Comparison of ENCODE assay signal across 20 cellular contexts in the genomic region with DNA sequence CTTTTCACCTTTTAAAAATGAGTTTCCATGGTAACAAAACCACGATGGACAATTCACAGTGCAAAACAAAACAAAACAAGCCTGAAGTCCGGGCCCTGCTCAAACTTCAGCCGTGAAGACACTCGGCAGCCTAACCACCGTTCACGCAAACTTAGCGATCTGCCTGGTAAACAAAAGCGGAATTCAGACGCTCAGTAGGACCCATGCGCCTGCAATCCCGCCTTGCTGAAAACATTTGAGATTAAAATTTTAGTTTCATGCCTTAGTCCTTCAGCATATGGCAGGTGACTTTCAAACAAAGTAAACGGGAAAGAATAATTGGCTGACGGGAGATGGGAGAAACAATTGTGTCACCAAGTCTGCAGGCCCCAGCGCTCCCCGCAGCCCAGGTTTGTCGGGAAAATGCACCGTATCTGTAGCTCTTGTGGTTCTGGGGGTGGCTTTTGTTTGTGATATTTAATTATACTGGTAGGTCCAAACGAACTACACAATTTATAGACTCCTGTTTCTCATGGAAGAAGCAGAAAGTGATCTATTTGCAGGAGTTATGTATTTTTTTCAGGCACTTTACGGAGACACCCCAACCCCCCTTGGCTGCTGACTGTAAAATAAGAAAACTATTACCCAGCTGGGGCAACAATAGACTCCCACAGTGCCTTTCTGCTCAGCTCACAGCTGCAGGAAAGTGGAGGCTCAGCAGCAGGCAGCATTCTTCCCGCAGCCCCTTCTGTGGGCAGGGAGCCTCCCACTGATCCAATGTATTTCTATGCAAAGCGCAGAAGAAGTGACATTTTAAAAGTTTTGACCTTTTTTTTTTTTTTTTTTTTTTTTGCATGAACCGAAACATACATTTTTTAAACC.
A peak's percentile ranks its signal among the peaks of the same experiment; 100 is the strongest.
DNase-seq lines count a peak whose midpoint lies in the region; ATAC-seq and TF ChIP-seq lines count a peak whose summit lies in the region.
"Had no signal": no experiment of that assay in that cellular context is flagged by ENCODE, and none has a peak within 500 bp of the region (broad histone marks: within the 10 kb centered on the region; RNA-seq: fewer than 3 reads in every experiment).

No MANE protein-coding gene starts in this region.

- ATAC-seq in WTC11 = peak; percentile 84
- ATAC-seq: psoas muscle had no signal

- intact Hi-C loops in posterior vena cava (cut with DNase I) = no loop called here
- intact Hi-C loops in activated T-helper 2 cell treated with anti-CD3 and anti-CD28 coated beads, Interferon-gamma antibody, Interleukin-2, Interleukin-4, amounts not matched to agents 10 μg/mL and 5 μg/mL and 100 μg/mL, durations not matched to agents 14 hours and 24 hours and 36 hours (cut with micrococcal nuclease) = no loop called here

- POLR2A ChIA-PET in WTC11 (lab: Charles Lee) = interaction anchor here (1.0 kb wide), 1 partner anchor 11 kb away, joined by 3 read pairs; no protein-coding TSS in a partner anchor

- peaks cover 58% of the 10 kb centered on the region for H3K4me1 ChIP-seq in iPS-18a (ENCODE audit: control insufficient read depth, low read depth, low read length)
- H3K4me1 ChIP-seq: BE2C, psoas muscle, spleen, testis had no signal

- H3K4me3 ChIP-seq in iPS-18a (ENCODE audit: low read length) = peak overlapping the region; percentile 36
- H3K4me3 ChIP-seq: psoas muscle, spleen, testis had no signal

- H3K27me3 ChIP-seq in iPS-18a (ENCODE audit: control insufficient read depth, insufficient read depth, low read length) = no peaks in the 10 kb centered on the region
- H3K27me3 ChIP-seq: testis had no signal

- H3K27me3 Mint-ChIP-seq in WTC11 (ENCODE audit: low read depth) = peaks cover 13% of the 10 kb centered on the region
- H3K27me3 Mint-ChIP-seq in activated T-helper 2 cell treated with anti-CD3 and anti-CD28 coated beads, Interferon-gamma antibody, Interleukin-2, Interleukin-4, amounts not matched to agents 10 μg/mL and 5 μg/mL and 100 μg/mL, durations not matched to agents 14 hours and 24 hours and 36 hours (ENCODE audit: low read depth) = peaks cover 8% of the 10 kb centered on the region

- no peaks in the 10 kb centered on the region for H3K36me3 ChIP-seq in iPS-18a (ENCODE audit: control insufficient read depth, low read depth, low read length)
- H3K36me3 ChIP-seq: BE2C, spleen had no signal

- peaks cover 67% of the 10 kb centered on the region for H3K4me1 Mint-ChIP-seq in WTC11
- no peaks in the 10 kb centered on the region for H3K4me1 Mint-ChIP-seq in activated T-helper 2 cell treated with anti-CD3 and anti-CD28 coated beads, Interferon-gamma antibody, Interleukin-2, Interleukin-4, amounts not matched to agents 10 μg/mL and 5 μg/mL and 100 μg/mL, durations not matched to agents 14 hours and 24 hours and 36 hours (ENCODE audit: low read depth)
- H3K4me1 Mint-ChIP-seq: activated CD4-positive, alpha-beta T cell treated with anti-CD3 and anti-CD28 coated beads, Interleukin-2, amount 10 ng/mL, durations not matched to agents 7 days and 5 days had no signal

- CTCF ChIA-PET in WTC11 (lab: Charles Lee) = no interaction called here

- peak overlapping the region; percentile 89 for H3K27ac ChIP-seq in iPS-18a (ENCODE audit: low read length)
- H3K27ac ChIP-seq: 22Rv1, psoas muscle, spleen, testis had no signal

- peak overlapping the region; percentile 67 for H3K9ac ChIP-seq in iPS-18a (ENCODE audit: low read length)

- H3K9me3 Mint-ChIP-seq in WTC11 = peaks cover 18% of the 10 kb centered on the region
- H3K9me3 Mint-ChIP-seq in activated T-helper 2 cell treated with anti-CD3 and anti-CD28 coated beads, Interferon-gamma antibody, Interleukin-2, Interleukin-4, amounts not matched to agents 10 μg/mL and 5 μg/mL and 100 μg/mL, durations not matched to agents 14 hours and 24 hours and 36 hours = peaks cover 5% of the 10 kb centered on the region
- H3K9me3 Mint-ChIP-seq: activated CD4-positive, alpha-beta T cell treated with anti-CD3 and anti-CD28 coated beads, Interleukin-2, amount 10 ng/mL, durations not matched to agents 7 days and 5 days had no signal

- H3K27ac Mint-ChIP-seq in WTC11 = peak overlapping the region; percentile 99
- no peak overlapping the region for H3K27ac Mint-ChIP-seq in activated T-helper 2 cell treated with anti-CD3 and anti-CD28 coated beads, Interferon-gamma antibody, Interleukin-2, Interleukin-4, amounts not matched to agents 10 μg/mL and 5 μg/mL and 100 μg/mL, durations not matched to agents 14 hours and 24 hours and 36 hours
- H3K27ac Mint-ChIP-seq: activated CD4-positive, alpha-beta T cell treated with anti-CD3 and anti-CD28 coated beads, Interleukin-2, amount 10 ng/mL, durations not matched to agents 7 days and 5 days; activated naive CD4-positive, alpha-beta T cell treated with anti-CD3 and anti-CD28 coated beads for 36 hours had no signal

- H3K36me3 Mint-ChIP-seq in WTC11 = peaks cover 15% of the 10 kb centered on the region
- H3K36me3 Mint-ChIP-seq in activated T-helper 2 cell treated with anti-CD3 and anti-CD28 coated beads, Interferon-gamma antibody, Interleukin-2, Interleukin-4, amounts not matched to agents 10 μg/mL and 5 μg/mL and 100 μg/mL, durations not matched to agents 14 hours and 24 hours and 36 hours (ENCODE audit: low read depth) = no peaks in the 10 kb centered on the region

- H3K9me3 ChIP-seq in iPS-18a (ENCODE audit: control insufficient read depth, low read depth, low read length) = no peaks in the 10 kb centered on the region
- H3K9me3 ChIP-seq: BE2C, testis had no signal

- TF ChIP-seq CTCF in WTC11 (IDR thresholded peaks at IDR 0.05) = no peak

- peak overlapping the region; percentile 60 for H3K4me3 Mint-ChIP-seq in WTC11
- H3K4me3 Mint-ChIP-seq in activated T-helper 2 cell treated with anti-CD3 and anti-CD28 coated beads, Interferon-gamma antibody, Interleukin-2, Interleukin-4, amounts not matched to agents 10 μg/mL and 5 μg/mL and 100 μg/mL, durations not matched to agents 14 hours and 24 hours and 36 hours (ENCODE audit: low read depth) = no peak overlapping the region
- H3K4me3 Mint-ChIP-seq: activated CD4-positive, alpha-beta T cell treated with anti-CD3 and anti-CD28 coated beads, Interleukin-2, amount 10 ng/mL, durations not matched to agents 7 days and 5 days; activated naive CD4-positive, alpha-beta T cell treated with anti-CD3 and anti-CD28 coated beads for 36 hours had no signal

- DNase-seq in NCI-H1417 (lab: John Stamatoyannopoulos, UW) (peak in 2 of 3 experiments; percentile 27 to 64), NCI-H1417 treated with DMSO at 0.1 percent for 48 hours (lab: John Stamatoyannopoulos, UW) (no peak), WTC11 (ENCODE audit: low spot score) (peak; percentile 69), posterior vena cava (ENCODE audit: low spot score) (peak; percentile 13), middle frontal gyrus (ENCODE audit: extremely low spot score, low spot score) (no peak)
- DNase-seq in stimulated activated CD4-positive, alpha-beta T cell treated with anti-CD3 and anti-CD28 coated beads, Interleukin-1b, Interleukin-23, amount 100 ng/mL, for 48 hours = no peak
- no peak for DNase-seq in activated T-helper 2 cell treated with anti-CD3 and anti-CD28 coated beads, Interferon-gamma antibody, Interleukin-2, Interleukin-4, amounts not matched to agents 10 μg/mL and 5 μg/mL and 100 μg/mL, durations not matched to agents 14 hours and 24 hours and 36 hours (ENCODE audit: low spot score)
- DNase-seq: activated CD4-positive, alpha-beta T cell treated with anti-CD3 and anti-CD28 coated beads, Interleukin-2, amount 10 ng/mL, durations not matched to agents 7 days and 5 days; activated CD8-positive, alpha-beta memory T cell treated with anti-CD3 and anti-CD28 coated beads, Interleukin-2, amount 50 U/mL, for 48 hours; activated naive CD4-positive, alpha-beta T cell treated with anti-CD3 and anti-CD28 coated beads for 36 hours; BE2C; hippocampal formation; Kasumi-1; NCI-H1092; NCI-H2227 treated with DMSO at 0.1 percent for 48 hours; psoas muscle; spleen; testis had no signal

TF ChIP-seq in WTC11, 78 proteins besides CTCF, POLR2A, EP300 and RAD21 (continues in another document):
- no peak for TF ChIP-seq ZNF416 (CRISPR knock-in tag; IDR thresholded peaks at IDR 0.05)
- TF ChIP-seq SP1 (CRISPR knock-in tag; conservative IDR thresholded peaks at IDR 0.05) = peak; percentile 48; the same call in 1 of the 2 replicates
- no peak for TF ChIP-seq ZNF219 (CRISPR knock-in tag; IDR thresholded peaks at IDR 0.05; ENCODE audit: borderline replicate concordance)
- TF ChIP-seq MXD4 (CRISPR knock-in tag; IDR thresholded peaks at IDR 0.05; ENCODE audit: borderline replicate concordance) = no peak
- peak; percentile 35; the same call in 1 of the 2 replicates for TF ChIP-seq TEAD1 (CRISPR knock-in tag; IDR thresholded peaks at IDR 0.05)
- TF ChIP-seq, protein P1, sequence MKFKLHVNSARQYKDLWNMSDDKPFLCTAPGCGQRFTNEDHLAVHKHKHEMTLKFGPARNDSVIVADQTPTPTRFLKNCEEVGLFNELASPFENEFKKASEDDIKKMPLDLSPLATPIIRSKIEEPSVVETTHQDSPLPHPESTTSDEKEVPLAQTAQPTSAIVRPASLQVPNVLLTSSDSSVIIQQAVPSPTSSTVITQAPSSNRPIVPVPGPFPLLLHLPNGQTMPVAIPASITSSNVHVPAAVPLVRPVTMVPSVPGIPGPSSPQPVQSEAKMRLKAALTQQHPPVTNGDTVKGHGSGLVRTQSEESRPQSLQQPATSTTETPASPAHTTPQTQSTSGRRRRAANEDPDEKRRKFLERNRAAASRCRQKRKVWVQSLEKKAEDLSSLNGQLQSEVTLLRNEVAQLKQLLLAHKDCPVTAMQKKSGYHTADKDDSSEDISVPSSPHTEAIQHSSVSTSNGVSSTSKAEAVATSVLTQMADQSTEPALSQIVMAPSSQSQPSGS (CRISPR knock-in tag; IDR thresholded peaks at IDR 0.05; ENCODE audit: borderline replicate concordance, low read depth) = no peak
- TF ChIP-seq, protein P2, sequence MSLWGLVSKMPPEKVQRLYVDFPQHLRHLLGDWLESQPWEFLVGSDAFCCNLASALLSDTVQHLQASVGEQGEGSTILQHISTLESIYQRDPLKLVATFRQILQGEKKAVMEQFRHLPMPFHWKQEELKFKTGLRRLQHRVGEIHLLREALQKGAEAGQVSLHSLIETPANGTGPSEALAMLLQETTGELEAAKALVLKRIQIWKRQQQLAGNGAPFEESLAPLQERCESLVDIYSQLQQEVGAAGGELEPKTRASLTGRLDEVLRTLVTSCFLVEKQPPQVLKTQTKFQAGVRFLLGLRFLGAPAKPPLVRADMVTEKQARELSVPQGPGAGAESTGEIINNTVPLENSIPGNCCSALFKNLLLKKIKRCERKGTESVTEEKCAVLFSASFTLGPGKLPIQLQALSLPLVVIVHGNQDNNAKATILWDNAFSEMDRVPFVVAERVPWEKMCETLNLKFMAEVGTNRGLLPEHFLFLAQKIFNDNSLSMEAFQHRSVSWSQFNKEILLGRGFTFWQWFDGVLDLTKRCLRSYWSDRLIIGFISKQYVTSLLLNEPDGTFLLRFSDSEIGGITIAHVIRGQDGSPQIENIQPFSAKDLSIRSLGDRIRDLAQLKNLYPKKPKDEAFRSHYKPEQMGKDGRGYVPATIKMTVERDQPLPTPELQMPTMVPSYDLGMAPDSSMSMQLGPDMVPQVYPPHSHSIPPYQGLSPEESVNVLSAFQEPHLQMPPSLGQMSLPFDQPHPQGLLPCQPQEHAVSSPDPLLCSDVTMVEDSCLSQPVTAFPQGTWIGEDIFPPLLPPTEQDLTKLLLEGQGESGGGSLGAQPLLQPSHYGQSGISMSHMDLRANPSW (CRISPR knock-in tag; conservative IDR thresholded peaks at IDR 0.05; ENCODE audit: low read depth) = no peak

Comparison
In these comparisons a context has a peak if more than half of its experiments do, and no peak if none do; other contexts are left out.
1. DNase-seq: peak in NCI-H1417 (2 of 3), WTC11 (single experiment) and posterior vena cava (single experiment); none in NCI-H1417 treated with DMSO at 0.1 percent for 48 hours (single experiment), stimulated activated CD4-positive, alpha-beta T cell treated with anti-CD3 and anti-CD28 coated beads, Interleukin-1b, Interleukin-23, amount 100 ng/mL, for 48 hours (single experiment), middle frontal gyrus (single experiment) and activated T-helper 2 cell treated with anti-CD3 and anti-CD28 coated beads, Interferon-gamma antibody, Interleukin-2, Interleukin-4, amounts not matched to agents 10 μg/mL and 5 μg/mL and 100 μg/mL, durations not matched to agents 14 hours and 24 hours and 36 hours (single experiment).